ENCODE assay signal across 1 cellular context in the genomic region with DNA sequence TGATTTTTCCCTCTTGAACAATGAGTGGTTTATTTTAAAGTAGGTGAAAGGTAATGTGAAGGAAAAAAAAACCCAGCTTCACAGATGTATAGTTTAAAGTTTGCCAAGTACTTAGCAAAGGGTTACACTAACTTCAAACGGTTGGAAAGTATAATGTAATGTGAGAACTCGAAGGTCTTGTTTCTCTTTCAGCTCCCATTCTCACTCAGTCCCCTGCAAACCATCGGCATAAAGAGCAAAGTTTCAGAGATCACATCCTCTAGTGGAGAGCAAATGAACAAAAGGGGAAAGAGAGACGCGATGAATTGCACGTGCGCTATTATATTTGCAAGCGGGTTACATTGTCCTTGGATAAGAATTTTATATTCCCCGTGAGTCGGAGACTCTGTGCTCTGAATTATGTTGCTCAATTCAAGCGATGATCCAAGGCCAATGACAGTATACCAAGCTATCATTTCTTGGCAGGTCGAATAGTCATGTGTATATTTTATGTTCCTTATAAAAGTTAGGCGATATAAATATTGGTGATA.
TF ChIP-seq lines count a peak whose summit lies in the region.

No MANE protein-coding gene starts in this region.

TF ChIP-seq in HepG2, 621 proteins besides CTCF, POLR2A, EP300 and RAD21 (continued from another document and continues in another):
- TF ChIP-seq, protein P1, sequence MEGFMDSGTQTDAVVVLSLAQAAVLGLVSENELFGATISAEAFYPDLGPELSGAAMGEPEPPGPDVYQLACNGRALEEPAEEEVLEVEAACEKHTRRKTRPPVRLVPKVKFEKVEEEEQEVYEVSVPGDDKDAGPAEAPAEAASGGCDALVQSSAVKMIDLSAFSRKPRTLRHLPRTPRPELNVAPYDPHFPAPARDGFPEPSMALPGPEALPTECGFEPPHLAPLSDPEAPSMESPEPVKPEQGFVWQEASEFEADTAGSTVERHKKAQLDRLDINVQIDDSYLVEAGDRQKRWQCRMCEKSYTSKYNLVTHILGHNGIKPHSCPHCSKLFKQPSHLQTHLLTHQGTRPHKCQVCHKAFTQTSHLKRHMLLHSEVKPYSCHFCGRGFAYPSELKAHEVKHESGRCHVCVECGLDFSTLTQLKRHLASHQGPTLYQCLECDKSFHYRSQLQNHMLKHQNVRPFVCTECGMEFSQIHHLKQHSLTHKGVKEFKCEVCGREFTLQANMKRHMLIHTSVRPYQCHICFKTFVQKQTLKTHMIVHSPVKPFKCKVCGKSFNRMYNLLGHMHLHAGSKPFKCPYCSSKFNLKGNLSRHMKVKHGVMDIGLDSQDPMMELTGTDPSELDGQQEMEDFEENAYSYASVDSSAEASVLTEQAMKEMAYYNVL (CRISPR knock-in tag; IDR thresholded peaks at IDR 0.05; ENCODE audit: borderline replicate concordance): peak; percentile 95; the same call in 1 of the 2 replicates
- TF ChIP-seq KDM3A (CRISPR knock-in tag; IDR thresholded peaks at IDR 0.05; ENCODE audit: low read depth): no peak
- TF ChIP-seq, protein P2, sequence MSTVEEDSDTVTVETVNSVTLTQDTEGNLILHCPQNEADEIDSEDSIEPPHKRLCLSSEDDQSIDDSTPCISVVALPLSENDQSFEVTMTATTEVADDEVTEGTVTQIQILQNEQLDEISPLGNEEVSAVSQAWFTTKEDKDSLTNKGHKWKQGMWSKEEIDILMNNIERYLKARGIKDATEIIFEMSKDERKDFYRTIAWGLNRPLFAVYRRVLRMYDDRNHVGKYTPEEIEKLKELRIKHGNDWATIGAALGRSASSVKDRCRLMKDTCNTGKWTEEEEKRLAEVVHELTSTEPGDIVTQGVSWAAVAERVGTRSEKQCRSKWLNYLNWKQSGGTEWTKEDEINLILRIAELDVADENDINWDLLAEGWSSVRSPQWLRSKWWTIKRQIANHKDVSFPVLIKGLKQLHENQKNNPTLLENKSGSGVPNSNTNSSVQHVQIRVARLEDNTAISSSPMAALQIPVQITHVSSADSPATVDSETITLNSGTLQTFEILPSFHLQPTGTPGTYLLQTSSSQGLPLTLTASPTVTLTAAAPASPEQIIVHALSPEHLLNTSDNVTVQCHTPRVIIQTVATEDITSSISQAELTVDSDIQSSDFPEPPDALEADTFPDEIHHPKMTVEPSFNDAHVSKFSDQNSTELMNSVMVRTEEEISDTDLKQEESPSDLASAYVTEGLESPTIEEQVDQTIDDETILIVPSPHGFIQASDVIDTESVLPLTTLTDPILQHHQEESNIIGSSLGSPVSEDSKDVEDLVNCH (CRISPR knock-in tag; IDR thresholded peaks at IDR 0.05): no peak
- peak; percentile 77 for TF ChIP-seq KDM6A (CRISPR knock-in tag; IDR thresholded peaks at IDR 0.05; ENCODE audit: low read depth)
- no peak for TF ChIP-seq DR1 (CRISPR knock-in tag; IDR thresholded peaks at IDR 0.05)
- no peak for TF ChIP-seq HOXD1 (CRISPR knock-in tag; IDR thresholded peaks at IDR 0.05)
- no peak for TF ChIP-seq ZNF7 (CRISPR knock-in tag; IDR thresholded peaks at IDR 0.05)
- TF ChIP-seq, protein P3, sequence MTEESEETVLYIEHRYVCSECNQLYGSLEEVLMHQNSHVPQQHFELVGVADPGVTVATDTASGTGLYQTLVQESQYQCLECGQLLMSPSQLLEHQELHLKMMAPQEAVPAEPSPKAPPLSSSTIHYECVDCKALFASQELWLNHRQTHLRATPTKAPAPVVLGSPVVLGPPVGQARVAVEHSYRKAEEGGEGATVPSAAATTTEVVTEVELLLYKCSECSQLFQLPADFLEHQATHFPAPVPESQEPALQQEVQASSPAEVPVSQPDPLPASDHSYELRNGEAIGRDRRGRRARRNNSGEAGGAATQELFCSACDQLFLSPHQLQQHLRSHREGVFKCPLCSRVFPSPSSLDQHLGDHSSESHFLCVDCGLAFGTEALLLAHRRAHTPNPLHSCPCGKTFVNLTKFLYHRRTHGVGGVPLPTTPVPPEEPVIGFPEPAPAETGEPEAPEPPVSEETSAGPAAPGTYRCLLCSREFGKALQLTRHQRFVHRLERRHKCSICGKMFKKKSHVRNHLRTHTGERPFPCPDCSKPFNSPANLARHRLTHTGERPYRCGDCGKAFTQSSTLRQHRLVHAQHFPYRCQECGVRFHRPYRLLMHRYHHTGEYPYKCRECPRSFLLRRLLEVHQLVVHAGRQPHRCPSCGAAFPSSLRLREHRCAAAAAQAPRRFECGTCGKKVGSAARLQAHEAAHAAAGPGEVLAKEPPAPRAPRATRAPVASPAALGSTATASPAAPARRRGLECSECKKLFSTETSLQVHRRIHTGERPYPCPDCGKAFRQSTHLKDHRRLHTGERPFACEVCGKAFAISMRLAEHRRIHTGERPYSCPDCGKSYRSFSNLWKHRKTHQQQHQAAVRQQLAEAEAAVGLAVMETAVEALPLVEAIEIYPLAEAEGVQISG (CRISPR knock-in tag; IDR thresholded peaks at IDR 0.05): peak; percentile 29; the same call in 1 of the 2 replicates
- TF ChIP-seq, protein P4, sequence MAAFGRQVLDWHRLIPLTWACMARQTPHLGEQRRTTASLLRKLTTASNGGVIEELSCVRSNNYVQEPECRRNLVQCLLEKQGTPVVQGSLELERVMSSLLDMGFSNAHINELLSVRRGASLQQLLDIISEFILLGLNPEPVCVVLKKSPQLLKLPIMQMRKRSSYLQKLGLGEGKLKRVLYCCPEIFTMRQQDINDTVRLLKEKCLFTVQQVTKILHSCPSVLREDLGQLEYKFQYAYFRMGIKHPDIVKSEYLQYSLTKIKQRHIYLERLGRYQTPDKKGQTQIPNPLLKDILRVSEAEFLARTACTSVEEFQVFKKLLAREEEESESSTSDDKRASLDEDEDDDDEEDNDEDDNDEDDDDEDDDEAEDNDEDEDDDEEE (CRISPR knock-in tag; IDR thresholded peaks at IDR 0.05): no peak
- TF ChIP-seq CENPT (CRISPR knock-in tag; IDR thresholded peaks at IDR 0.05; ENCODE audit: low read depth): no peak
- no peak for TF ChIP-seq CBX1 (IDR thresholded peaks at IDR 0.05; ENCODE audit: low read depth)
- TF ChIP-seq ZFP36 (IDR thresholded peaks at IDR 0.05; ENCODE audit: borderline replicate concordance, low read depth, low read length, partially characterized antibody): no peak
- TF ChIP-seq FOXP1 (IDR thresholded peaks at IDR 0.05): no peak
- TF ChIP-seq FOXP1 (CRISPR knock-in tag; IDR thresholded peaks at IDR 0.05): peak; percentile 74
- no peak for TF ChIP-seq ZNF773 (CRISPR knock-in tag; IDR thresholded peaks at IDR 0.05; ENCODE audit: borderline replicate concordance)
- TF ChIP-seq, protein P5, sequence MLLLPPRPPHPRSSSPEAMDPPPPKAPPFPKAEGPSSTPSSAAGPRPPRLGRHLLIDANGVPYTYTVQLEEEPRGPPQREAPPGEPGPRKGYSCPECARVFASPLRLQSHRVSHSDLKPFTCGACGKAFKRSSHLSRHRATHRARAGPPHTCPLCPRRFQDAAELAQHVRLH (CRISPR knock-in tag; IDR thresholded peaks at IDR 0.05; ENCODE audit: borderline replicate concordance, low read depth): no peak
- peak; percentile 95 for TF ChIP-seq BHLHE40 (IDR thresholded peaks at IDR 0.05; ENCODE audit: low read length)
- TF ChIP-seq MZF1 (CRISPR knock-in tag; IDR thresholded peaks at IDR 0.05; ENCODE audit: borderline replicate concordance): no peak
- TF ChIP-seq ZNF441 (CRISPR knock-in tag; IDR thresholded peaks at IDR 0.05; ENCODE audit: borderline replicate concordance): no peak
- no peak for TF ChIP-seq RBM39 (IDR thresholded peaks at IDR 0.05; ENCODE audit: low read depth, low read length, poor library complexity, severe bottlenecking)
- TF ChIP-seq, protein P6, sequence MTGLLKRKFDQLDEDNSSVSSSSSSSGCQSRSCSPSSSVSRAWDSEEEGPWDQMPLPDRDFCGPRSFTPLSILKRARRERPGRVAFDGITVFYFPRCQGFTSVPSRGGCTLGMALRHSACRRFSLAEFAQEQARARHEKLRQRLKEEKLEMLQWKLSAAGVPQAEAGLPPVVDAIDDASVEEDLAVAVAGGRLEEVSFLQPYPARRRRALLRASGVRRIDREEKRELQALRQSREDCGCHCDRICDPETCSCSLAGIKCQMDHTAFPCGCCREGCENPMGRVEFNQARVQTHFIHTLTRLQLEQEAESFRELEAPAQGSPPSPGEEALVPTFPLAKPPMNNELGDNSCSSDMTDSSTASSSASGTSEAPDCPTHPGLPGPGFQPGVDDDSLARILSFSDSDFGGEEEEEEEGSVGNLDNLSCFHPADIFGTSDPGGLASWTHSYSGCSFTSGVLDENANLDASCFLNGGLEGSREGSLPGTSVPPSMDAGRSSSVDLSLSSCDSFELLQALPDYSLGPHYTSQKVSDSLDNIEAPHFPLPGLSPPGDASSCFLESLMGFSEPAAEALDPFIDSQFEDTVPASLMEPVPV (CRISPR knock-in tag; IDR thresholded peaks at IDR 0.05): no peak
- no peak for TF ChIP-seq SMAD1 (CRISPR knock-in tag; IDR thresholded peaks at IDR 0.05; ENCODE audit: borderline replicate concordance, low read depth)
- TF ChIP-seq, protein P7, sequence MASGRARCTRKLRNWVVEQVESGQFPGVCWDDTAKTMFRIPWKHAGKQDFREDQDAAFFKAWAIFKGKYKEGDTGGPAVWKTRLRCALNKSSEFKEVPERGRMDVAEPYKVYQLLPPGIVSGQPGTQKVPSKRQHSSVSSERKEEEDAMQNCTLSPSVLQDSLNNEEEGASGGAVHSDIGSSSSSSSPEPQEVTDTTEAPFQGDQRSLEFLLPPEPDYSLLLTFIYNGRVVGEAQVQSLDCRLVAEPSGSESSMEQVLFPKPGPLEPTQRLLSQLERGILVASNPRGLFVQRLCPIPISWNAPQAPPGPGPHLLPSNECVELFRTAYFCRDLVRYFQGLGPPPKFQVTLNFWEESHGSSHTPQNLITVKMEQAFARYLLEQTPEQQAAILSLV (CRISPR knock-in tag; IDR thresholded peaks at IDR 0.05; ENCODE audit: borderline replicate concordance): no peak
- no peak for TF ChIP-seq ZNF605 (CRISPR knock-in tag; IDR thresholded peaks at IDR 0.05)
- peak; percentile 92 for TF ChIP-seq NFIC (IDR thresholded peaks at IDR 0.05; ENCODE audit: low read length)
- peak; percentile 84; the same call in 1 of the 2 replicates for TF ChIP-seq NCOR1 (IDR thresholded peaks at IDR 0.05; ENCODE audit: borderline replicate concordance, low read length)
- no peak for TF ChIP-seq KMT2B (CRISPR knock-in tag; IDR thresholded peaks at IDR 0.05)
- TF ChIP-seq MXI1 (IDR thresholded peaks at IDR 0.05; ENCODE audit: borderline replicate concordance, low read depth, low read length): no peak; the same call in 2 of the 3 replicates
- TF ChIP-seq ZNF224 (CRISPR knock-in tag; IDR thresholded peaks at IDR 0.05): no peak
- TF ChIP-seq, protein P8, sequence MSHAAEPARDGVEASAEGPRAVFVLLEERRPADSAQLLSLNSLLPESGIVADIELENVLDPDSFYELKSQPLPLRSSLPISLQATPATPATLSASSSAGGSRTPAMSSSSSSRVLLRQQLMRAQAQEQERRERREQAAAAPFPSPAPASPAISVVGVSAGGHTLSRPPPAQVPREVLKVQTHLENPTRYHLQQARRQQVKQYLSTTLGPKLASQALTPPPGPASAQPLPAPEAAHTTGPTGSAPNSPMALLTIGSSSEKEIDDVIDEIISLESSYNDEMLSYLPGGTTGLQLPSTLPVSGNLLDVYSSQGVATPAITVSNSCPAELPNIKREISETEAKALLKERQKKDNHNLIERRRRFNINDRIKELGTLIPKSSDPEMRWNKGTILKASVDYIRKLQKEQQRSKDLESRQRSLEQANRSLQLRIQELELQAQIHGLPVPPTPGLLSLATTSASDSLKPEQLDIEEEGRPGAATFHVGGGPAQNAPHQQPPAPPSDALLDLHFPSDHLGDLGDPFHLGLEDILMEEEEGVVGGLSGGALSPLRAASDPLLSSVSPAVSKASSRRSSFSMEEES (CRISPR knock-in tag; IDR thresholded peaks at IDR 0.05): no peak; the same call in 1 of the 2 replicates
- no peak for TF ChIP-seq CC2D1A (CRISPR knock-in tag; IDR thresholded peaks at IDR 0.05)
- TF ChIP-seq ZSCAN12 (CRISPR knock-in tag; IDR thresholded peaks at IDR 0.05): no peak
- TF ChIP-seq, protein P9, sequence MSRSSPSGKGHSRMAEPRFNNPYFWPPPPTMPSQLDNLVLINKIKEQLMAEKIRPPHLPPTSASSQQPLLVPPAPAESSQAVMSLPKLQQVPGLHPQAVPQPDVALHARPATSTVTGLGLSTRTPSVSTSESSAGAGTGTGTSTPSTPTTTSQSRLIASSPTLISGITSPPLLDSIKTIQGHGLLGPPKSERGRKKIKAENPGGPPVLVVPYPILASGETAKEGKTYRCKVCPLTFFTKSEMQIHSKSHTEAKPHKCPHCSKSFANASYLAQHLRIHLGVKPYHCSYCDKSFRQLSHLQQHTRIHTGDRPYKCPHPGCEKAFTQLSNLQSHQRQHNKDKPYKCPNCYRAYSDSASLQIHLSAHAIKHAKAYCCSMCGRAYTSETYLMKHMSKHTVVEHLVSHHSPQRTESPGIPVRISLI (CRISPR knock-in tag; IDR thresholded peaks at IDR 0.05; ENCODE audit: borderline replicate concordance): peak; percentile 98
- TF ChIP-seq HOXA7 (CRISPR knock-in tag; IDR thresholded peaks at IDR 0.05): no peak
- peak; percentile 59; the same call in 1 of the 2 replicates for TF ChIP-seq ZNF652 (CRISPR knock-in tag; IDR thresholded peaks at IDR 0.05; ENCODE audit: borderline replicate concordance, low read depth)
- no peak for TF ChIP-seq GABPB1 (CRISPR knock-in tag; IDR thresholded peaks at IDR 0.05)
- peak; percentile 32; the same call in 1 of the 2 replicates for TF ChIP-seq ZNF816 (CRISPR knock-in tag; IDR thresholded peaks at IDR 0.05; ENCODE audit: borderline replicate concordance)
- TF ChIP-seq ZNF205 (CRISPR knock-in tag; IDR thresholded peaks at IDR 0.05): no peak
- no peak for TF ChIP-seq JARID2 (CRISPR knock-in tag; IDR thresholded peaks at IDR 0.05; ENCODE audit: insufficient replicate concordance)
- TF ChIP-seq ETV5 (CRISPR knock-in tag; IDR thresholded peaks at IDR 0.05; ENCODE audit: borderline replicate concordance): peak; percentile 78; the same call in 1 of the 2 replicates
- no peak for TF ChIP-seq ZNF75D (CRISPR knock-in tag; IDR thresholded peaks at IDR 0.05; ENCODE audit: borderline replicate concordance)
- TF ChIP-seq, protein P10, sequence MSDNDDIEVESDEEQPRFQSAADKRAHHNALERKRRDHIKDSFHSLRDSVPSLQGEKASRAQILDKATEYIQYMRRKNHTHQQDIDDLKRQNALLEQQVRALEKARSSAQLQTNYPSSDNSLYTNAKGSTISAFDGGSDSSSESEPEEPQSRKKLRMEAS (IDR thresholded peaks at IDR 0.05): peak; percentile 67
- no peak for TF ChIP-seq MEIS2 (CRISPR knock-in tag; IDR thresholded peaks at IDR 0.05)
- TF ChIP-seq SRF (IDR thresholded peaks at IDR 0.05; ENCODE audit: low read depth, low read length): no peak
- no peak for TF ChIP-seq ZNF562 (CRISPR knock-in tag; IDR thresholded peaks at IDR 0.05; ENCODE audit: borderline replicate concordance)
- peak; percentile 89; the same call in 1 of the 2 replicates for TF ChIP-seq MED13 (CRISPR knock-in tag; IDR thresholded peaks at IDR 0.05)
- TF ChIP-seq, protein P11, sequence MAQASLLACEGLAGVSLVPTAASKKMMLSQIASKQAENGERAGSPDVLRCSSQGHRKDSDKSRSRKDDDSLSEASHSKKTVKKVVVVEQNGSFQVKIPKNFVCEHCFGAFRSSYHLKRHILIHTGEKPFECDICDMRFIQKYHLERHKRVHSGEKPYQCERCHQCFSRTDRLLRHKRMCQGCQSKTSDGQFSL (CRISPR knock-in tag; IDR thresholded peaks at IDR 0.05): no peak
- no peak for TF ChIP-seq ISX (CRISPR knock-in tag; conservative IDR thresholded peaks at IDR 0.05)
- peak; percentile 71 for TF ChIP-seq PHF21A (CRISPR knock-in tag; IDR thresholded peaks at IDR 0.05)
- TF ChIP-seq ZNF207 (IDR thresholded peaks at IDR 0.05; ENCODE audit: borderline replicate concordance): no peak
- TF ChIP-seq SMARCE1 (IDR thresholded peaks at IDR 0.05; ENCODE audit: borderline replicate concordance): no peak
- TF ChIP-seq, protein P12, sequence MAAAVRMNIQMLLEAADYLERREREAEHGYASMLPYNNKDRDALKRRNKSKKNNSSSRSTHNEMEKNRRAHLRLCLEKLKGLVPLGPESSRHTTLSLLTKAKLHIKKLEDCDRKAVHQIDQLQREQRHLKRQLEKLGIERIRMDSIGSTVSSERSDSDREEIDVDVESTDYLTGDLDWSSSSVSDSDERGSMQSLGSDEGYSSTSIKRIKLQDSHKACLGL (CRISPR knock-in tag; IDR thresholded peaks at IDR 0.05): no peak
